ENCODE assay signal across 10 cellular contexts in the genomic region with DNA sequence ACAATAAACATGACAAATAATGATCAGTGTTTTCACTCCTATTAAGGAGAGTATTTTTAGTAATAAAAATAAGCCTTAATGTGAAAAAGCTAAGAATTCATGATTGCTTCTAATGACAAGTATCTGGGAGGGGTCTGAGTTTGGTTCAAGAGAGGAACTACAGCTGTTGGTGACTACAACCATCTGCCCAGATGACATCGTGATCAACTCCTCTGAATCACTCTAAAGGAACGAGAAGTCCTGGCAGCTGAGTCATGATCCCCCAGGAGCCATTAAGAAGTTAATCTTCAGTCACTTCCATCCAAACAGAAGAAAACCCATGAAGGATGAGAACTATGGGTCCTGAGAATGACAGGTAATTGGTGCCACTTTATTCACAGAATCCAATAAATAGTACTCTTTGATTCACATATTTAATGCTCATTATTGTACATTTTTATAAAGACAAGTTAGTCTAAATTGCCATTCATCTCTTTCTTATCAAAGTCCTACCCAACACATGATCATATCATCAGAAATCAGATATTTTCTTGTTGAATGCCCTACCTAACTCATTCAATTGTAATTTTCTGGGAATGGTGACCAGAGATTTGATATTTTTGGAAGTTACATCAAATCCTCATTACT. TPM values are rescaled to one million over a fixed set of nuclear protein-coding genes. Genes with fewer than 3 reads are reported as not detected.
A peak's percentile ranks its signal among the peaks of the same experiment; 100 is the strongest.
DNase-seq lines count a peak whose midpoint lies in the region; ATAC-seq and TF ChIP-seq lines count a peak whose summit lies in the region.
"Had no signal": no experiment of that assay in that cellular context is flagged by ENCODE, and none has a peak within 500 bp of the region (broad histone marks: within the 10 kb centered on the region; RNA-seq: fewer than 3 reads in every experiment).

No MANE protein-coding gene starts in this region.

- H2AFZ ChIP-seq in GM23338, result no peak overlapping the region

- TF ChIP-seq POLR2A in sigmoid colon (IDR thresholded peaks at IDR 0.05), result no peak

- DNase-seq in G401 (ENCODE audit: low spot score), result peak; percentile 22
- no peak for DNase-seq in RWPE2 (ENCODE audit: low spot score)
- peak; percentile 98 for DNase-seq in fibroblast of mammary gland (ENCODE audit: low read depth)
- peak; percentile 85 for DNase-seq in sigmoid colon
- no peak for DNase-seq in GM23338 (ENCODE audit: low spot score)
- DNase-seq in NCI-H526 treated with DMSO at 0.1 percent for 48 hours (lab: John Stamatoyannopoulos, UW), result no peak
- DNase-seq: activated CD8-positive, alpha-beta T cell treated with anti-CD3 and anti-CD28 coated beads, Interleukin-2, amount 10 ng/mL, durations not matched to agents 7 days and 5 days had no signal

- H3F3A ChIP-seq in GM23338 (replicated peaks; ENCODE audit: low read depth), result no peaks in the 10 kb centered on the region

- H3K4me2 ChIP-seq in GM23338, result no peak overlapping the region

- H3K4me3 Mint-ChIP-seq in GM23338, result no peak overlapping the region
- H3K4me3 Mint-ChIP-seq: activated CD8-positive, alpha-beta T cell treated with anti-CD3 and anti-CD28 coated beads, Interleukin-2, amount 10 ng/mL, durations not matched to agents 7 days and 5 days had no signal

- intact Hi-C loops in sigmoid colon (cut with DNase I), result no loop called here

- H3K36me3 ChIP-seq in RWPE2 (ENCODE audit: low read depth) (no peaks in the 10 kb centered on the region), sigmoid colon (no peaks in the 10 kb centered on the region), GM23338 (ENCODE audit: insufficient read depth) (no peaks in the 10 kb centered on the region)
- H3K36me3 ChIP-seq: neutrophil had no signal

- H3K4me3 ChIP-seq in RWPE2 (ENCODE audit: severe bottlenecking), result no peak overlapping the region
- H3K4me3 ChIP-seq in fibroblast of mammary gland (ENCODE audit: control insufficient read depth, low read depth, low read length), result no peak overlapping the region
- no peak overlapping the region for H3K4me3 ChIP-seq in sigmoid colon
- H3K4me3 ChIP-seq in GM23338, result no peak overlapping the region

- H4K20me1 ChIP-seq in GM23338 (replicated peaks; ENCODE audit: insufficient read depth), result no peaks in the 10 kb centered on the region

- H3K9me2 ChIP-seq in GM23338 (ENCODE audit: insufficient read depth), result no peaks in the 10 kb centered on the region

- in situ Hi-C loops in G401 (cut with HindIII; ENCODE audit: low sequenced_read_pairs), result no loop called here

- H3K4me1 ChIP-seq in RWPE2 (ENCODE audit: insufficient read depth, poor library complexity, severe bottlenecking), result peaks cover 64% of the 10 kb centered on the region
- peaks cover 0 to 3% (median 0%) of the 10 kb centered on the region in 4 donors for H3K4me1 ChIP-seq in sigmoid colon
- H3K4me1 ChIP-seq in GM23338 (ENCODE audit: insufficient read depth), result peaks cover 21% of the 10 kb centered on the region

- WGBS in sigmoid colon, 2 donors, result 26 to 61% methylated on average over 2 of the region's 2 CpGs

- no peak for TF ChIP-seq EP300 in sigmoid colon (IDR thresholded peaks at IDR 0.05)

- H3K27me3 ChIP-seq in RWPE2 (ENCODE audit: insufficient read depth, poor library complexity, severe bottlenecking) (no peaks in the 10 kb centered on the region), sigmoid colon (no peaks in the 10 kb centered on the region), GM23338 (ENCODE audit: insufficient read depth) (no peaks in the 10 kb centered on the region)
- H3K27me3 ChIP-seq: neutrophil had no signal

- H3K4me1 Mint-ChIP-seq in GM23338, result peaks cover 10% of the 10 kb centered on the region

- no peaks in the 10 kb centered on the region for H3K9me3 Mint-ChIP-seq in GM23338

- no peak for TF ChIP-seq CTCF in RWPE2 (IDR thresholded peaks at IDR 0.05; ENCODE audit: poor library complexity, severe bottlenecking)
- no peak for TF ChIP-seq CTCF in fibroblast of mammary gland (conservative IDR thresholded peaks at IDR 0.05; ENCODE audit: control insufficient read depth, insufficient read depth, low read depth, low read length)
- TF ChIP-seq CTCF in sigmoid colon (IDR thresholded peaks at IDR 0.05), result no peak
- no peak for TF ChIP-seq CTCF in GM23338 (conservative IDR thresholded peaks at IDR 0.05; ENCODE audit: low read depth in 2 of 2)

- H3K27me3 Mint-ChIP-seq in GM23338 (ENCODE audit: insufficient read depth, low read depth, poor library complexity), result no peaks in the 10 kb centered on the region

- H3K79me2 ChIP-seq in GM23338 (replicated peaks; ENCODE audit: insufficient read depth), result no peaks in the 10 kb centered on the region

- no peaks in the 10 kb centered on the region for H3K9me3 ChIP-seq in RWPE2 (ENCODE audit: severe bottlenecking)
- H3K9me3 ChIP-seq in sigmoid colon, result no peaks in the 10 kb centered on the region
- H3K9me3 ChIP-seq: neutrophil had no signal

- ATAC-seq in RWPE2 (ENCODE audit: low read depth) (peak; percentile 77), GM23338 (no peak), GM21447 (IDR thresholded peaks at IDR 0.05; ENCODE audit: unreplicated experiment) (no peak), HG03521 (IDR thresholded peaks at IDR 0.05; ENCODE audit: unreplicated experiment) (no peak)
- ATAC-seq: activated CD8-positive, alpha-beta T cell treated with anti-CD3 and anti-CD28 coated beads, Interleukin-2, amount 10 ng/mL, durations not matched to agents 7 days and 5 days had no signal

- H3K27ac ChIP-seq in RWPE2 (ENCODE audit: poor library complexity, severe bottlenecking) (peak overlapping the region; percentile 92), sigmoid colon (peak overlapping the region; percentile 37 to 57 (median 48)), GM23338 (ENCODE audit: low read depth) (no peak overlapping the region)
- H3K27ac ChIP-seq: neutrophil had no signal

- H3K36me3 Mint-ChIP-seq in GM23338 (ENCODE audit: low read depth), result no peaks in the 10 kb centered on the region

- H3K27ac Mint-ChIP-seq in GM23338, result no peak overlapping the region
- H3K27ac Mint-ChIP-seq: activated CD8-positive, alpha-beta T cell treated with anti-CD3 and anti-CD28 coated beads, Interleukin-2, amount 10 ng/mL, durations not matched to agents 7 days and 5 days had no signal

TF ChIP-seq in GM23338, 12 proteins besides CTCF, POLR2A, EP300 and RAD21:
- TF ChIP-seq CREB1 (CRISPR knock-in tag; IDR thresholded peaks at IDR 0.05; ENCODE audit: low read depth) (no peak), EZH2 (IDR thresholded peaks at IDR 0.05; ENCODE audit: low read depth, unreplicated experiment) (no peak), STAT1 (IDR thresholded peaks at IDR 0.05; ENCODE audit: unreplicated experiment) (no peak), JUNB (IDR thresholded peaks at IDR 0.05; ENCODE audit: unreplicated experiment) (no peak), POLR2AphosphoS5 (IDR thresholded peaks at IDR 0.05; ENCODE audit: low read depth) (no peak)
- TF ChIP-seq, protein P1, sequence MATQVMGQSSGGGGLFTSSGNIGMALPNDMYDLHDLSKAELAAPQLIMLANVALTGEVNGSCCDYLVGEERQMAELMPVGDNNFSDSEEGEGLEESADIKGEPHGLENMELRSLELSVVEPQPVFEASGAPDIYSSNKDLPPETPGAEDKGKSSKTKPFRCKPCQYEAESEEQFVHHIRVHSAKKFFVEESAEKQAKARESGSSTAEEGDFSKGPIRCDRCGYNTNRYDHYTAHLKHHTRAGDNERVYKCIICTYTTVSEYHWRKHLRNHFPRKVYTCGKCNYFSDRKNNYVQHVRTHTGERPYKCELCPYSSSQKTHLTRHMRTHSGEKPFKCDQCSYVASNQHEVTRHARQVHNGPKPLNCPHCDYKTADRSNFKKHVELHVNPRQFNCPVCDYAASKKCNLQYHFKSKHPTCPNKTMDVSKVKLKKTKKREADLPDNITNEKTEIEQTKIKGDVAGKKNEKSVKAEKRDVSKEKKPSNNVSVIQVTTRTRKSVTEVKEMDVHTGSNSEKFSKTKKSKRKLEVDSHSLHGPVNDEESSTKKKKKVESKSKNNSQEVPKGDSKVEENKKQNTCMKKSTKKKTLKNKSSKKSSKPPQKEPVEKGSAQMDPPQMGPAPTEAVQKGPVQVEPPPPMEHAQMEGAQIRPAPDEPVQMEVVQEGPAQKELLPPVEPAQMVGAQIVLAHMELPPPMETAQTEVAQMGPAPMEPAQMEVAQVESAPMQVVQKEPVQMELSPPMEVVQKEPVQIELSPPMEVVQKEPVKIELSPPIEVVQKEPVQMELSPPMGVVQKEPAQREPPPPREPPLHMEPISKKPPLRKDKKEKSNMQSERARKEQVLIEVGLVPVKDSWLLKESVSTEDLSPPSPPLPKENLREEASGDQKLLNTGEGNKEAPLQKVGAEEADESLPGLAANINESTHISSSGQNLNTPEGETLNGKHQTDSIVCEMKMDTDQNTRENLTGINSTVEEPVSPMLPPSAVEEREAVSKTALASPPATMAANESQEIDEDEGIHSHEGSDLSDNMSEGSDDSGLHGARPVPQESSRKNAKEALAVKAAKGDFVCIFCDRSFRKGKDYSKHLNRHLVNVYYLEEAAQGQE (IDR thresholded peaks at IDR 0.05; ENCODE audit: unreplicated experiment), result no peak

RNA-seq across cellular contexts. Expression of a gene that starts 6.8 kb away (rescaled TPM):
- 41.1 and 51.8 TPM in 2 replicates for total RNA-seq in G401 (2014; rRNA removed; shearing (Covaris generic))
- 10 to 100 TPM; 29.3 to 83.1 (median 64.9) TPM for total RNA-seq in sigmoid colon
- polyA plus RNA-seq in sigmoid colon, result 10 to 100 TPM in 2 of 3 donors, 1 to 10 TPM in 1; 2.3 to 25.8 (median 15.9) TPM
- 0.58 and 1.8 TPM in 2 replicates for total RNA-seq in GM23338 (2014; rRNA removed; shearing (Covaris generic))
- 1.9 and 2.2 TPM in 2 replicates for polyA plus RNA-seq in GM23338 (2016; fragmentation: Nextera tagmentation; extraction: Ambion mirVana)
- total RNA-seq: activated CD8-positive, alpha-beta T cell treated with anti-CD3 and anti-CD28 coated beads, Interleukin-2, amount 10 ng/mL, durations not matched to agents 7 days and 5 days had no signal

Comparison
In these comparisons a context has a peak if more than half of its experiments do, and no peak if none do; other contexts are left out.
1. DNase-seq: peak in G401 (single experiment), fibroblast of mammary gland (single experiment) and sigmoid colon (single experiment); none in RWPE2 (single experiment), GM23338 (single experiment) and NCI-H526 treated with DMSO at 0.1 percent for 48 hours (single experiment).
2. RNA of a gene that starts 6.8 kb away (total RNA-seq): 29.3 to 83.1 TPM in sigmoid colon and 41.1 to 51.8 TPM in G401; 0.58 to 1.8 TPM in GM23338; every median in the first group is over 10 times any median in the second.